In the genomic region with DNA sequence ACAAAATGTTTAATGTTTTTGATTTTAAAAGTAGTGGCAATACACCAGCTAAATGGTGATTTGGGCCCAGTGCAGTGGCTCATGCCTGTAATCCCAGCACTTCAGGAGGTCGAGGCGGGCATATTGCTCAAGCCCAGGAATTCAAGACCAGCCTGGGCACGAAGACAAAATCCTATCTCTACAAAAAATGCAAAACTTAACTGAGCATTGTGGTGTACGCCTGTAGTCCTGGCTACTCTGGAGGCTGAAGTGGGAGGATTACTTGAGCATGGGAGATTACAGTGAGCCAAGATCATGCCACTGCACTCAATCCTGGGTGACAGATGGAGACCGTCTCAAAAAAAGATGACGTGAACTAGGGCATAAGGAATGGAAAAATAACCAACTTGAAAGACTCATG, we compare ENCODE assay signal across 29 cellular contexts. TPM values are rescaled to one million over a fixed set of nuclear protein-coding genes. Genes with fewer than 3 reads are reported as not detected.
DNase-seq lines count a peak whose midpoint lies in the region; ATAC-seq, FAIRE-seq and TF ChIP-seq lines count a peak whose summit lies in the region.
"Had no signal": no experiment of that assay in that cellular context is flagged by ENCODE, and none has a peak within 500 bp of the region (broad histone marks: within the 10 kb centered on the region; RNA-seq: fewer than 3 reads in every experiment).

No MANE protein-coding gene starts in this region.

- H3K27ac Mint-ChIP-seq in CD14-positive monocyte (peak overlapping the region in 4 of 7 donors; percentile 20 to 71 (median 52)), glutamatergic neuron (ENCODE audit: unreplicated experiment) (no peak overlapping the region)
- H3K27ac Mint-ChIP-seq in CD4-positive, CD25-positive, alpha-beta regulatory T cell, result peak overlapping the region in 2 of 3 donors; percentile 26 to 51
- H3K27ac Mint-ChIP-seq: endodermal cell had no signal

- no peaks in the 10 kb centered on the region for H3K9me3 ChIP-seq in CD4-positive, CD25-positive, alpha-beta regulatory T cell (ENCODE audit: control insufficient read depth in 2 of 2, low read length in 2 of 2)
- H3K9me3 ChIP-seq in SK-N-MC (ENCODE audit: low read depth, low read length), result no peaks in the 10 kb centered on the region
- H3K9me3 ChIP-seq: esophagus squamous epithelium, gastroesophageal sphincter, left ventricle myocardium inferior, ovary, spleen had no signal

- FAIRE-seq in GM19239 (lab: Jason Lieb, UNC), result no peak
- FAIRE-seq: G401.6, islet of Langerhans had no signal

- H3K36me3 ChIP-seq in CD4-positive, CD25-positive, alpha-beta regulatory T cell (ENCODE audit: control insufficient read depth, insufficient read depth, low read length), result peaks cover 16% of the 10 kb centered on the region
- H3K36me3 ChIP-seq in SK-N-MC (ENCODE audit: insufficient read depth, low read length), result peaks cover 49% of the 10 kb centered on the region
- H3K36me3 ChIP-seq: ovary had no signal

- intact Hi-C loops in CD14-positive monocyte (cut with micrococcal nuclease) (no loop called here), left ventricle myocardium superior (cut with micrococcal nuclease) (no loop called here)

- H3K27ac ChIP-seq in CD4-positive, CD25-positive, alpha-beta regulatory T cell (ENCODE audit: insufficient read depth, low read length, poor library complexity, severe bottlenecking), result no peak overlapping the region
- H3K27ac ChIP-seq in SK-N-MC, result peak overlapping the region; percentile 75
- H3K27ac ChIP-seq: cardiac muscle cell, esophagus squamous epithelium, gastroesophageal sphincter, left ventricle myocardium inferior, ovary had no signal

- H3K4me3 ChIP-seq in CD4-positive, CD25-positive, alpha-beta regulatory T cell (ENCODE audit: low read depth, low read length), result no peak overlapping the region
- H3K4me3 ChIP-seq in SK-N-MC, result no peak overlapping the region
- no peak overlapping the region for H3K4me3 ChIP-seq in fibroblast of pulmonary artery (replicated peaks; ENCODE audit: low read depth, low read length)
- H3K4me3 ChIP-seq: cardiac muscle cell, esophagus squamous epithelium, gastroesophageal sphincter, left ventricle myocardium inferior, ovary, spleen had no signal

- no peaks in the 10 kb centered on the region for H3K27me3 ChIP-seq in CD4-positive, CD25-positive, alpha-beta regulatory T cell (ENCODE audit: control insufficient read depth, insufficient read depth, low read length)
- H3K27me3 ChIP-seq: cardiac muscle cell, esophagus squamous epithelium, gastroesophageal sphincter, ovary, spleen had no signal

- H3K4me3 Mint-ChIP-seq in CD14-positive monocyte (no peak overlapping the region), glutamatergic neuron (ENCODE audit: unreplicated experiment) (no peak overlapping the region)
- peak overlapping the region in 1 of 4 donors; percentile 80 for H3K4me3 Mint-ChIP-seq in CD4-positive, CD25-positive, alpha-beta regulatory T cell
- H3K4me3 Mint-ChIP-seq: activated CD4-positive, alpha-beta memory T cell treated with anti-CD3 and anti-CD28 coated beads, Interleukin-2, amount 10 ng/mL, durations not matched to agents 7 days and 5 days; endodermal cell; naive thymus-derived CD8-positive, alpha-beta T cell had no signal

- peaks cover 21 to 69% of the 10 kb centered on the region in 2 donors for H3K36me3 Mint-ChIP-seq in CD14-positive monocyte
- H3K36me3 Mint-ChIP-seq in CD4-positive, CD25-positive, alpha-beta regulatory T cell, result peaks cover 18% of the 10 kb centered on the region
- no peaks in the 10 kb centered on the region for H3K36me3 Mint-ChIP-seq in glutamatergic neuron (ENCODE audit: unreplicated experiment)

- peaks cover 19% of the 10 kb centered on the region for H3K4me1 ChIP-seq in CD4-positive, CD25-positive, alpha-beta regulatory T cell (ENCODE audit: control insufficient read depth, insufficient read depth, low read length, poor library complexity, severe bottlenecking)

- H3K27me3 Mint-ChIP-seq in CD14-positive monocyte (ENCODE audit: low read depth in 3 of 3) (no peaks in the 10 kb centered on the region), glutamatergic neuron (ENCODE audit: unreplicated experiment) (no peaks in the 10 kb centered on the region)
- peaks cover 4% of the 10 kb centered on the region for H3K27me3 Mint-ChIP-seq in CD4-positive, CD25-positive, alpha-beta regulatory T cell
- H3K27me3 Mint-ChIP-seq: activated CD4-positive, alpha-beta memory T cell treated with anti-CD3 and anti-CD28 coated beads, Interleukin-2, amount 10 ng/mL, durations not matched to agents 7 days and 5 days; naive thymus-derived CD8-positive, alpha-beta T cell had no signal

- H3K4me1 Mint-ChIP-seq in CD14-positive monocyte (peaks cover 20% of the 10 kb centered on the region), glutamatergic neuron (ENCODE audit: low read depth, unreplicated experiment) (no peaks in the 10 kb centered on the region)
- peaks cover 14 to 50% (median 26%) of the 10 kb centered on the region in 4 donors for H3K4me1 Mint-ChIP-seq in CD4-positive, CD25-positive, alpha-beta regulatory T cell

- TF ChIP-seq CTCF in CD14-positive monocyte (IDR thresholded peaks at IDR 0.05) (no peak), fibroblast of pulmonary artery (IDR thresholded peaks at IDR 0.05; ENCODE audit: low read length, missing control alignments) (no peak), glutamatergic neuron (IDR thresholded peaks at IDR 0.05; ENCODE audit: partially characterized antibody, unreplicated experiment) (no peak)

- DNase-seq in CD14-positive monocyte (ENCODE audit: low spot score) (no peak), SK-N-MC (ENCODE audit: low read depth, low spot score) (no peak), fibroblast of pulmonary artery (ENCODE audit: low read depth) (peak; percentile 43), glutamatergic neuron (no peak), GM19239 (ENCODE audit: insufficient read length, low spot score) (no peak), left ventricle myocardium superior (no peak)
- DNase-seq in CD4-positive, CD25-positive, alpha-beta regulatory T cell, result no peak
- DNase-seq: activated CD4-positive, alpha-beta memory T cell treated with anti-CD3 and anti-CD28 coated beads, Interleukin-2, amount 10 ng/mL, durations not matched to agents 7 days and 5 days; activated naive CD4-positive, alpha-beta T cell; activated T-cell treated with anti-CD3 and anti-CD28 coated beads, Interleukin-2, amount 50 U/mL, for 1 hour; cortex of kidney; DMS53; endodermal cell; esophagus squamous epithelium; hypothalamus; KBM-7; left ventricle myocardium inferior; midbrain; MM.1S; naive thymus-derived CD8-positive, alpha-beta T cell; NCI-H1436; ovary; stimulated activated CD4-positive, alpha-beta T cell treated with anti-CD3 and anti-CD28 coated beads, Interleukin-4, amount 100 ng/mL, for 1 hour; stimulated activated naive CD4-positive, alpha-beta T cell had no signal

- no peak overlapping the region for H3K9ac ChIP-seq in SK-N-MC (ENCODE audit: insufficient read length)

- no peak for ATAC-seq in CD4-positive, CD25-positive, alpha-beta regulatory T cell (ENCODE audit: low read depth in 2 of 2)
- no peak for ATAC-seq in left ventricle myocardium superior
- ATAC-seq: gastroesophageal sphincter; naive thymus-derived CD8-positive, alpha-beta T cell had no signal

- H3K9me3 Mint-ChIP-seq in CD14-positive monocyte, result peaks cover 0 to 2% (median 0%) of the 10 kb centered on the region in 7 donors
- H3K9me3 Mint-ChIP-seq in CD4-positive, CD25-positive, alpha-beta regulatory T cell, result no peaks in the 10 kb centered on the region
- peaks cover 3% of the 10 kb centered on the region for H3K9me3 Mint-ChIP-seq in glutamatergic neuron (ENCODE audit: unreplicated experiment)
- H3K9me3 Mint-ChIP-seq: activated CD4-positive, alpha-beta memory T cell treated with anti-CD3 and anti-CD28 coated beads, Interleukin-2, amount 10 ng/mL, durations not matched to agents 7 days and 5 days; endodermal cell; naive thymus-derived CD8-positive, alpha-beta T cell had no signal

RNA-seq across cellular contexts. Expression of a gene that starts 4.7 kb away (rescaled TPM):
- 100 to 1,000 TPM; 408 to 454 TPM for polyA plus RNA-seq in CD14-positive monocyte
- 240 TPM for total RNA-seq in CD4-positive, CD25-positive, alpha-beta regulatory T cell
- polyA plus RNA-seq in CD4-positive, CD25-positive, alpha-beta regulatory T cell, result 100 to 1,000 TPM; 632 to 774 (median 735) TPM
- total RNA-seq in glutamatergic neuron (ENCODE audit: unreplicated experiment) (94.2 TPM), left ventricle myocardium superior (149 TPM)

RNA-seq across cellular contexts. Expression of a gene that starts 4.8 kb away (rescaled TPM):
- 10 to 100 TPM; 36.3 to 38.0 TPM for polyA plus RNA-seq in CD14-positive monocyte
- 32.0 TPM for total RNA-seq in CD4-positive, CD25-positive, alpha-beta regulatory T cell
- 10 to 100 TPM; 34.6 to 43.7 (median 36.4) TPM for polyA plus RNA-seq in CD4-positive, CD25-positive, alpha-beta regulatory T cell
- total RNA-seq in glutamatergic neuron (ENCODE audit: unreplicated experiment) (20.6 TPM), left ventricle myocardium superior (9.6 TPM)

RNA-seq across cellular contexts. Expression of a gene that starts 17.0 kb away (rescaled TPM):
- polyA plus RNA-seq in CD14-positive monocyte, result 10 to 100 TPM; 10.5 to 12.7 TPM
- total RNA-seq in CD4-positive, CD25-positive, alpha-beta regulatory T cell, result 11.2 TPM
- 10 to 100 TPM; 13.9 to 26.7 (median 20.3) TPM for polyA plus RNA-seq in CD4-positive, CD25-positive, alpha-beta regulatory T cell
- 8.0 TPM for total RNA-seq in glutamatergic neuron (ENCODE audit: unreplicated experiment)
- total RNA-seq in left ventricle myocardium superior, result 5.8 TPM

RNA-seq across cellular contexts. Expression of a gene that starts 19.3 kb away (rescaled TPM):
- 1 to 10 TPM; 6.8 to 6.9 TPM for polyA plus RNA-seq in CD14-positive monocyte
- total RNA-seq in CD4-positive, CD25-positive, alpha-beta regulatory T cell, result 9.5 TPM
- polyA plus RNA-seq in CD4-positive, CD25-positive, alpha-beta regulatory T cell, result 10 to 100 TPM; 17.6 to 24.6 (median 19.5) TPM
- total RNA-seq in glutamatergic neuron (ENCODE audit: unreplicated experiment), result 19.1 TPM
- total RNA-seq in left ventricle myocardium superior, result 6.8 TPM

RNA-seq across cellular contexts. Expression of a gene that starts 29.6 kb away (rescaled TPM):
- polyA plus RNA-seq in CD14-positive monocyte, result 1,000 to 10,000 TPM; 2,325 to 2,965 TPM
- total RNA-seq in CD4-positive, CD25-positive, alpha-beta regulatory T cell, result 2,952 TPM
- polyA plus RNA-seq in CD4-positive, CD25-positive, alpha-beta regulatory T cell, result over 10,000 TPM in 2 of 4 donors, 1,000 to 10,000 TPM in 2; 7,004 to 11,285 (median 9,263) TPM
- total RNA-seq in glutamatergic neuron (ENCODE audit: unreplicated experiment) (635 TPM), left ventricle myocardium superior (791 TPM)
